In the genomic region with DNA sequence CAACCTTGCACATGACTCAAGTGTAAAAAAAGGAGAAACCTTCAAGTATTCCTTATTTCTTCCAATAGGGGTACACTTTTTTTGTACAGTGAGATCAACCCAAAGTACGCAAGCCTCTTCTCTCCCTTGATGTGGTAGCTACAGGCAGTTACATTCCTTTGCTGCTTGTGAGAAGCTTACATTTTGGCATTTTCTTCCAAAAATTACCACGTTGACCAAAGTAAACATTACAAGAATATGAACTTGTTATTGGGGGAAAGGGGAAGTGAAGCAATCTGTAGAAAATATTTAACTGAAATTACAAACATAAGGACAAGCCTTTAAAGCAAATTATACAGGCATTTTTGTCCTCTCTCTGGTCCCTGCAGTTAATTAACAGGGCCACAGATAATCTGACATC, we compare ENCODE assay signal across 12 cellular contexts.
"Had no signal": no experiment of that assay in that cellular context is flagged by ENCODE, and none has a peak within 500 bp of the region (broad histone marks: within the 10 kb centered on the region; RNA-seq: fewer than 3 reads in every experiment).

No MANE protein-coding gene starts in this region.

- H3K4me3 ChIP-seq: adrenal gland, gastroesophageal sphincter, uterus had no signal

- DNase-seq: activated B cell treated with CpG ODN at 0.5 μM for 24 hours; activated CD4-positive, alpha-beta T cell treated with anti-CD3 and anti-CD28 coated beads, Interleukin-2, amount 10 ng/mL, durations not matched to agents 24 days and 14 days; activated naive CD4-positive, alpha-beta T cell treated with anti-CD3 and anti-CD28 coated beads for 36 hours; adrenal gland; dermis blood vessel endothelial cell; naive B cell; retina; stimulated activated CD4-positive, alpha-beta T cell treated with anti-CD3 and anti-CD28 coated beads, Interleukin-4, amount 100 ng/mL, for 4 hours; T-helper 2 cell; uterus had no signal

- ATAC-seq: gastroesophageal sphincter had no signal

- FAIRE-seq: TTC549 had no signal
